In genomic region chr1:17514776-17515175, GRCh38 we compare ENCODE assay signal across 1 cellular context.
TF ChIP-seq lines count a peak whose summit lies in the region.

No MANE protein-coding gene starts in this region.

TF ChIP-seq in GM23338, 12 proteins besides CTCF, POLR2A, EP300 and RAD21 (continued from another document):
- TF ChIP-seq ZNF462 (CRISPR knock-in tag; IDR thresholded peaks at IDR 0.05) (no peak), EZH2 (IDR thresholded peaks at IDR 0.05; ENCODE audit: low read depth, unreplicated experiment) (no peak), NANOG (IDR thresholded peaks at IDR 0.05; ENCODE audit: borderline replicate concordance) (no peak), EZH2phosphoT487 (IDR thresholded peaks at IDR 0.05; ENCODE audit: unreplicated experiment) (no peak), POLR2AphosphoS5 (IDR thresholded peaks at IDR 0.05; ENCODE audit: low read depth) (no peak), REST (IDR thresholded peaks at IDR 0.05; ENCODE audit: unreplicated experiment) (no peak), ZNF114 (CRISPR knock-in tag; IDR thresholded peaks at IDR 0.05) (no peak), ZNF331 (CRISPR knock-in tag; IDR thresholded peaks at IDR 0.05; ENCODE audit: low read depth) (no peak), ETS1 (IDR thresholded peaks at IDR 0.05) (no peak)
